ENCODE assay signal across 20 cellular contexts in genomic region chr14:36019126-36019525, GRCh38.
A peak's percentile ranks its signal among the peaks of the same experiment; 100 is the strongest.
DNase-seq lines count a peak whose midpoint lies in the region; ATAC-seq and TF ChIP-seq lines count a peak whose summit lies in the region.
"Had no signal": no experiment of that assay in that cellular context is flagged by ENCODE, and none has a peak within 500 bp of the region (broad histone marks: within the 10 kb centered on the region; RNA-seq: fewer than 3 reads in every experiment).

No MANE protein-coding gene starts in this region.

- peak; percentile 60 for ATAC-seq in GM21529 (IDR thresholded peaks at IDR 0.05; ENCODE audit: unreplicated experiment)
- no peak for ATAC-seq in HG02973 (IDR thresholded peaks at IDR 0.05; ENCODE audit: unreplicated experiment)
- ATAC-seq: gastrocnemius medialis, left lung, pancreas had no signal

- H3K4me3 ChIP-seq in OCI-LY3 (ENCODE audit: low read length) = peak overlapping the region; percentile 53
- H3K4me3 ChIP-seq: colonic mucosa, gastrocnemius medialis, left lung, pancreas, tibial artery had no signal

- no peak for TF ChIP-seq CTCF in OCI-LY3 (IDR thresholded peaks at IDR 0.05; ENCODE audit: low read depth, low read length)

- H3K27me3 ChIP-seq in OCI-LY3 (ENCODE audit: low read depth, low read length) = no peaks in the 10 kb centered on the region
- H3K27me3 ChIP-seq: colonic mucosa, gastrocnemius medialis, left lung, pancreas, tibial artery had no signal

- H3K36me3 ChIP-seq in OCI-LY3 (replicated peaks; ENCODE audit: low read depth, low read length) = peaks cover 5% of the 10 kb centered on the region
- H3K36me3 ChIP-seq: BE2C, colonic mucosa, gastrocnemius medialis, left lung, pancreas, tibial artery had no signal

- peaks cover 63% of the 10 kb centered on the region for H3K4me1 ChIP-seq in OCI-LY3 (ENCODE audit: low read length)
- H3K4me1 ChIP-seq: BE2C, colonic mucosa, gastrocnemius medialis, left lung, pancreas, tibial artery had no signal

- H3K79me2 ChIP-seq in OCI-LY3 (ENCODE audit: low read length) = no peaks in the 10 kb centered on the region

- no peaks in the 10 kb centered on the region for H3K9me3 ChIP-seq in OCI-LY3 (ENCODE audit: insufficient read depth, low read length)
- H3K9me3 ChIP-seq: BE2C, colonic mucosa, gastrocnemius medialis, left lung, pancreas, tibial artery had no signal

- no peaks in the 10 kb centered on the region for H4K20me1 ChIP-seq in OCI-LY3 (ENCODE audit: insufficient read depth, low read length)

- H2AFZ ChIP-seq in OCI-LY3 (ENCODE audit: low read depth, low read length) = peak overlapping the region; percentile 60

- peak overlapping the region; percentile 82 for H3K4me2 ChIP-seq in OCI-LY3 (ENCODE audit: low read length)

- H3K9ac ChIP-seq in OCI-LY3 (ENCODE audit: low read length) = peak overlapping the region; percentile 72

- H3K27ac ChIP-seq in OCI-LY3 (ENCODE audit: low read length) = peak overlapping the region; percentile 97
- H3K27ac ChIP-seq: colonic mucosa, gastrocnemius medialis, left lung, pancreas, tibial artery had no signal

- DNase-seq in GM04504 (ENCODE audit: low read depth) (peak; percentile 3), foreskin melanocyte (peak; percentile 38), NCI-H1417 (lab: John Stamatoyannopoulos, UW) (no peak), NCI-H526 (lab: John Stamatoyannopoulos, UW) (no peak), NCI-H1048 (lab: John Stamatoyannopoulos, UW) (no peak)
- DNase-seq: activated CD8-positive, alpha-beta memory T cell treated with anti-CD3 and anti-CD28 coated beads for 24 hours; activated gamma-delta T cell treated with Interleukin-2 at 50 U/mL for 16 hours; BE2C; colonic mucosa; gastrocnemius medialis; Karpas-422; left lung; NCI-H446; pancreas; stimulated activated CD4-positive, alpha-beta T cell treated with anti-CD3 and anti-CD28 coated beads, Interleukin-4, amount 100 ng/mL, for 24 hours; stimulated activated CD8-positive, alpha-beta memory T cell treated with anti-CD3 and anti-CD28 coated beads, Interleukin-4, amount 100 ng/mL, for 48 hours; tibial artery had no signal

Comparison
In these comparisons a context has a peak if more than half of its experiments do, and no peak if none do; other contexts are left out.
1. DNase-seq: peak in GM04504 (single experiment) and foreskin melanocyte (single experiment); none in NCI-H1417 (0 of 3), NCI-H526 (0 of 2) and NCI-H1048 (single experiment).